Comparison of ENCODE assay signal across 23 cellular contexts in genomic region chr15:61929452-61929851, GRCh38.
"Had no signal": no experiment of that assay in that cellular context is flagged by ENCODE, and none has a peak within 500 bp of the region (broad histone marks: within the 10 kb centered on the region; RNA-seq: fewer than 3 reads in every experiment).

No MANE protein-coding gene starts in this region.

- H3K27me3 ChIP-seq: MG63 had no signal

- H3K4me2 ChIP-seq: SK-N-SH had no signal

- H3K9ac ChIP-seq: SK-N-SH had no signal

- H3K9me2 ChIP-seq: SK-N-SH had no signal

- DNase-seq: KBM-7, MG63, NCI-H1092, NCI-H1105 treated with DMSO at 0.1 percent for 48 hours, NCI-H1417 treated with DMSO at 0.1 percent for 48 hours, NCI-H146, NCI-H1694 treated with DMSO at 0.1 percent for 48 hours, NCI-H1930, NCI-H2081 treated with DMSO at 0.1 percent for 48 hours, NCI-H2171, NCI-H226, NCI-H446, NCI-H510A, NCI-H524 treated with DMSO at 0.1 percent for 48 hours, NCI-H69, NCI-H774, PC-3, SHP77, SW 1271, T-cell had no signal

- H3K4me3 ChIP-seq: MG63 had no signal

- H3K9me3 ChIP-seq: MG63, SK-N-SH had no signal

- ATAC-seq: Panc1, PC-3, T-cell had no signal

- H3K27ac ChIP-seq: RWPE1 had no signal
